Comparison of ENCODE assay signal across 22 cellular contexts in the genomic region with DNA sequence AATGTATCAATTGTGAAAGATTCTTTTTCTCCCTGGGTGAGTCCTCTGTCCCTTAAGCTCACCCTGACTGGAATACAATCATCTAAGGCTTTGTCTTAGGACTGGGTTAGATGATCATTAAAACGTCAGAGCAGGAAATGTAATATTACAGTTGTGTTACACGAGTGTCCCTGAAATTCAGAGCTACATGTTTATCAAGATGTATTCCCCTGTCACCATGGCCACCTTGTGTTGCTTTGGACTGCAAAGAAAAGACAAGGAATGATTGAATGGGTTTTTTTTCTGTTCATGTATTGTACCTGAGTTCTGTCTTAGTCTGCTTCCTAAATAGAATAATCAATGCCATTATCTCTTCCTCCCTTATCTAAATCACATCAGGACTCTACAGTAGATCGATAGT.
"Had no signal": no experiment of that assay in that cellular context is flagged by ENCODE, and none has a peak within 500 bp of the region (broad histone marks: within the 10 kb centered on the region; RNA-seq: fewer than 3 reads in every experiment).

No MANE protein-coding gene starts in this region.

- FAIRE-seq: astrocyte, bronchial epithelial cell had no signal

- DNase-seq: activated CD4-positive, alpha-beta T cell treated with anti-CD3 and anti-CD28 coated beads, Interleukin-2, amount 10 ng/mL, durations not matched to agents 24 days and 14 days; activated CD4-positive, alpha-beta T cell treated with anti-CD3 and anti-CD28 coated beads, Interleukin-2, amount 50 U/mL, for 4 hours; activated CD8-positive, alpha-beta T cell treated with anti-CD3 and anti-CD28 coated beads for 36 hours; activated gamma-delta T cell treated with Interleukin-2 at 50 U/mL for 16 hours; activated naive CD4-positive, alpha-beta T cell treated with anti-CD3 and anti-CD28 coated beads for 36 hours; activated T-cell treated with anti-CD3 and anti-CD28 coated beads, Interleukin-2, amount 50 U/mL, for 24 hours; adrenal gland; body of pancreas; caudate nucleus; cerebellar nuclear complex; NCI-H1105; NCI-H1417 treated with DMSO at 0.1 percent for 48 hours; NCI-H1694 treated with DMSO at 0.1 percent for 48 hours; NCI-H2029; NCI-H345; SHP77 treated with DMSO at 0.1 percent for 48 hours; T1000 had no signal

- H3K4me2 ChIP-seq: KMS-11 had no signal

- H3K4me3 ChIP-seq: adrenal gland, body of pancreas had no signal

- ATAC-seq: activated CD8-positive, alpha-beta T cell treated with anti-CD3 and anti-CD28 coated beads for 36 hours; activated naive CD4-positive, alpha-beta T cell treated with anti-CD3 and anti-CD28 coated beads, Interleukin-2, amount 50 U/mL, for 72 hours; body of pancreas; Panc1 had no signal

- H3K27ac ChIP-seq: adrenal gland, body of pancreas, KMS-11 had no signal

- H3K27me3 ChIP-seq: adrenal gland, body of pancreas had no signal

- H3K4me1 ChIP-seq: adrenal gland, body of pancreas had no signal

- H3K9ac ChIP-seq: KMS-11 had no signal

- H3K9me3 ChIP-seq: adrenal gland, body of pancreas had no signal

- H3K36me3 ChIP-seq: adrenal gland had no signal
